In genomic region chr11:70077411-70078094, GRCh38 we compare ENCODE assay signal across 13 cellular contexts. TPM values are rescaled to one million over a fixed set of nuclear protein-coding genes. Genes with fewer than 3 reads are reported as not detected.
A peak's percentile ranks its signal among the peaks of the same experiment; 100 is the strongest.
DNase-seq lines count a peak whose midpoint lies in the region; ATAC-seq and TF ChIP-seq lines count a peak whose summit lies in the region.
"Had no signal": no experiment of that assay in that cellular context is flagged by ENCODE, and none has a peak within 500 bp of the region (broad histone marks: within the 10 kb centered on the region; RNA-seq: fewer than 3 reads in every experiment).

No MANE protein-coding gene starts in this region.

- H3K9me2 ChIP-seq in neural cell (ENCODE audit: insufficient read depth, low read length): no peaks in the 10 kb centered on the region
- H3K9me2 ChIP-seq: SK-N-SH had no signal

- no peak for ATAC-seq in heart right ventricle
- no peak for ATAC-seq in left ventricle myocardium superior
- ATAC-seq in GM18867 (IDR thresholded peaks at IDR 0.05; ENCODE audit: unreplicated experiment): no peak
- no peak for ATAC-seq in GM18498 (IDR thresholded peaks at IDR 0.05; ENCODE audit: unreplicated experiment)

- no peak for TF ChIP-seq EP300 in neural cell (conservative IDR thresholded peaks at IDR 0.05; ENCODE audit: poor library complexity, severe bottlenecking)

- no peak overlapping the region for H3K4me2 ChIP-seq in neural cell (ENCODE audit: low read length)
- H3K4me2 ChIP-seq: SK-N-SH had no signal

- H3K4me1 ChIP-seq in heart right ventricle (peaks cover 14 to 51% (median 16%) of the 10 kb centered on the region in 9 donors), endodermal cell (ENCODE audit: control insufficient read depth, insufficient read depth, low read length) (no peaks in the 10 kb centered on the region), uterus (no peaks in the 10 kb centered on the region)

- no peaks in the 10 kb centered on the region for H4K20me1 ChIP-seq in neural cell (ENCODE audit: insufficient read depth)

- H3K36me3 ChIP-seq in heart right ventricle: no peaks in the 10 kb centered on the region
- H3K36me3 ChIP-seq in endodermal cell (ENCODE audit: control insufficient read depth, insufficient read depth, low read length): no peaks in the 10 kb centered on the region
- no peaks in the 10 kb centered on the region for H3K36me3 ChIP-seq in neural cell (ENCODE audit: insufficient read depth, low read length)
- H3K36me3 ChIP-seq in uterus: no peaks in the 10 kb centered on the region

- peak overlapping the region; percentile 48 for H3K4me3 Mint-ChIP-seq in endodermal cell

- H3K4me3 ChIP-seq in heart right ventricle (peak overlapping the region in 9 of 10 donors; percentile 14 to 59 (median 47)), endodermal cell (ENCODE audit: low read length) (peak overlapping the region; percentile 64), neural cell (ENCODE audit: low read length) (peak overlapping the region; percentile 23), uterus (peak overlapping the region; percentile 29 to 36)

- no peaks in the 10 kb centered on the region for H3K9me3 Mint-ChIP-seq in endodermal cell

- H2AFZ ChIP-seq in neural cell (ENCODE audit: low read depth, low read length): no peak overlapping the region

- H3F3A ChIP-seq in neural cell (ENCODE audit: insufficient read depth, low read length, poor library complexity, severe bottlenecking): no peaks in the 10 kb centered on the region

- TF ChIP-seq POLR2A in uterus (IDR thresholded peaks at IDR 0.05): no peak

- H3K9ac ChIP-seq in endodermal cell (ENCODE audit: extremely low read depth, low read length, poor library complexity, severe bottlenecking) (no peak overlapping the region), neural cell (ENCODE audit: low read length) (no peak overlapping the region)
- H3K9ac ChIP-seq: SK-N-SH had no signal

- H3K9me3 ChIP-seq in heart right ventricle: no peaks in the 10 kb centered on the region
- H3K9me3 ChIP-seq in endodermal cell (ENCODE audit: control insufficient read depth, low read length): no peaks in the 10 kb centered on the region
- no peaks in the 10 kb centered on the region for H3K9me3 ChIP-seq in neural cell (ENCODE audit: low read length)
- H3K9me3 ChIP-seq in uterus: no peaks in the 10 kb centered on the region
- H3K9me3 ChIP-seq: SK-N-SH had no signal

- no peak overlapping the region for H3K27ac Mint-ChIP-seq in endodermal cell

- peaks cover 84% of the 10 kb centered on the region for H3K27me3 Mint-ChIP-seq in endodermal cell (ENCODE audit: insufficient read depth)

- H3K27ac ChIP-seq in heart right ventricle (peak overlapping the region in 8 of 10 donors; percentile 10 to 88 (median 68)), endodermal cell (ENCODE audit: low read depth, low read length) (no peak overlapping the region), neural cell (ENCODE audit: low read length) (no peak overlapping the region), uterus (peak overlapping the region; percentile 45 to 60)

- no peaks in the 10 kb centered on the region for H3K79me2 ChIP-seq in neural cell (replicated peaks; ENCODE audit: insufficient read depth, low read length)

- H3K4me1 Mint-ChIP-seq in endodermal cell: peaks cover 13% of the 10 kb centered on the region

- H3K27me3 ChIP-seq in heart right ventricle: peaks cover 0 to 68% (median 36%) of the 10 kb centered on the region in 7 donors
- H3K27me3 ChIP-seq in endodermal cell (ENCODE audit: control insufficient read depth, insufficient read depth, low read length, poor library complexity, severe bottlenecking): peaks cover 96% of the 10 kb centered on the region
- H3K27me3 ChIP-seq in neural cell (ENCODE audit: insufficient read depth, low read depth, low read length): peaks cover 57% of the 10 kb centered on the region
- no peaks in the 10 kb centered on the region for H3K27me3 ChIP-seq in uterus

- TF ChIP-seq RAD21 in neural cell (conservative IDR thresholded peaks at IDR 0.05): no peak

- no peak for DNase-seq in heart right ventricle
- no peak for DNase-seq in left ventricle myocardium superior
- DNase-seq in endodermal cell: peak; percentile 54
- no peak for DNase-seq in uterus
- DNase-seq in activated T-cell treated with anti-CD3 and anti-CD28 coated beads for 4 hours: no peak
- DNase-seq: activated T-cell treated with anti-CD3 and anti-CD28 coated beads, Interleukin-2, amount 50 U/mL, for 48 hours; EL; NCI-H1417; stimulated activated CD4-positive, alpha-beta T cell treated with anti-CD3 and anti-CD28 coated beads, Interleukin-12 subunit alpha, Interleukin-12 subunit beta, amount 100 ng/mL, for 4 hours had no signal

- 23 to 26% methylated on average over 26 of the region's 26 CpGs for WGBS in heart right ventricle, 2 donors
- 30 to 32% methylated on average over 12 to 26 of the region's 26 CpGs for WGBS in endodermal cell (ENCODE audit: insufficient coverage in 1 of 2, insufficient read length in 1 of 2), 2 experiments

- TF ChIP-seq CTCF in heart right ventricle (IDR thresholded peaks at IDR 0.05) (no peak), endodermal cell (conservative IDR thresholded peaks at IDR 0.05) (no peak), neural cell (IDR thresholded peaks at IDR 0.05; ENCODE audit: poor library complexity, severe bottlenecking) (no peak), uterus (IDR thresholded peaks at IDR 0.05) (no peak)

- H3K36me3 Mint-ChIP-seq in endodermal cell (ENCODE audit: low read depth): no peaks in the 10 kb centered on the region

- intact Hi-C loops in heart right ventricle (cut with DNase I) (loop anchor here in 6 of 10 donors (5.0 to 10.0 kb wide), 5 partner anchors 113 to 163 kb away; no protein-coding TSS in a partner anchor), left ventricle myocardium superior (cut with micrococcal nuclease) (no loop called here), uterus (cut with DNase I; ENCODE audit: low total_unique reads) (loop anchor here (10.0 kb wide), 1 partner anchor 77 kb away; no protein-coding TSS in a partner anchor)

TF ChIP-seq in neural cell, 6 proteins besides CTCF, POLR2A, EP300 and RAD21:
- TF ChIP-seq TAF1 (IDR thresholded peaks at IDR 0.05; ENCODE audit: low read depth) (no peak), REST (IDR thresholded peaks at IDR 0.05; ENCODE audit: borderline replicate concordance) (no peak), POLR2AphosphoS5 (IDR thresholded peaks at IDR 0.05) (no peak), SMC3 (conservative IDR thresholded peaks at IDR 0.05; ENCODE audit: poor library complexity) (no peak), EZH2 (IDR thresholded peaks at IDR 0.05; ENCODE audit: borderline replicate concordance, insufficient read depth, low read length, poor library complexity, severe bottlenecking) (no peak), MXI1 (conservative IDR thresholded peaks at IDR 0.05; ENCODE audit: poor library complexity, severe bottlenecking) (no peak)
TF ChIP-seq in neural cell: peak in this region for 0.

RNA-seq across cellular contexts. Expression of gene ANO1, which starts 0.6 kb away (rescaled TPM):
- total RNA-seq in heart right ventricle (10 to 100 TPM in 5 of 10 donors, 1 to 10 TPM in 5; 6.6 to 13.8 (median 9.7) TPM), left ventricle myocardium superior (6.8 TPM), endodermal cell (1 to 10 TPM; 3.0 to 7.7 TPM), uterus (10 to 100 TPM in 3 of 4 donors, 1 to 10 TPM in 1; 6.8 to 72.6 (median 36.2) TPM)
- polyA plus RNA-seq in heart right ventricle (10 to 100 TPM in 1 of 2 donors, 1 to 10 TPM in 1; 6.8 to 12.7 TPM), neural cell (not detected in 2 replicates)
- polyA plus RNA-seq in endodermal cell (2013, experiment 1 of 2): 1.1 TPM
- polyA plus RNA-seq in endodermal cell (2013, experiment 2 of 2): 0.62 TPM
- polyA minus RNA-seq in neural cell: 0.73 TPM in 1 of 2 replicates, not detected in the other
- polyA plus RNA-seq: SK-N-SH had no signal

Comparison
In these comparisons a context has a peak if more than half of its experiments do, and no peak if none do; other contexts are left out.
1. H3K27ac ChIP-seq: peak in heart right ventricle (8 of 10) and uterus (2 of 2); none in endodermal cell (single experiment) and neural cell (single experiment).
2. Peak in every context shown above with its lines, with median percentiles within 50 percentile points of each other: H3K4me3 ChIP-seq.